In genomic region chr17:76262732-76263344, GRCh38 we compare ENCODE assay signal across 8 cellular contexts. TPM values are rescaled to one million over a fixed set of nuclear protein-coding genes. Genes with fewer than 3 reads are reported as not detected.
DNase-seq lines count a peak whose midpoint lies in the region; ATAC-seq and TF ChIP-seq lines count a peak whose summit lies in the region.

No MANE protein-coding gene starts in this region.

- DNase-seq in CD14-positive monocyte (ENCODE audit: low spot score) (no peak), SJSA1 (ENCODE audit: low read depth in 1 of 2, low spot score in 2 of 2) (no peak), germinal center (ENCODE audit: low spot score) (peak; percentile 66), tibial nerve (ENCODE audit: low spot score in 2 of 2) (no peak), activated gamma-delta T cell treated with Interleukin-2 at 50 U/mL for 16 hours (no peak), posterior vena cava (ENCODE audit: low spot score) (no peak)

- H3K27ac ChIP-seq in SJSA1 (peak overlapping the region; percentile 71), tibial nerve (peak overlapping the region in 3 of 4 donors; percentile 70 to 94 (median 83))

- peaks cover 5 to 10% of the 10 kb centered on the region in 2 donors for H3K36me3 Mint-ChIP-seq in CD14-positive monocyte

- H3K9me3 ChIP-seq in SJSA1 (replicated peaks) (peaks cover 2% of the 10 kb centered on the region; the same call in 1 of the 2 replicates), tibial nerve (no peaks in the 10 kb centered on the region)

- TF ChIP-seq POLR2A in tibial nerve (IDR thresholded peaks at IDR 0.05): no peak

- H3K9me3 Mint-ChIP-seq in CD14-positive monocyte: no peaks in the 10 kb centered on the region

- H3K27ac Mint-ChIP-seq in CD14-positive monocyte: peak overlapping the region; percentile 40 to 93 (median 88)

- no peak for TF ChIP-seq EP300 in tibial nerve (IDR thresholded peaks at IDR 0.05)

- intact Hi-C loops in CD14-positive monocyte (cut with micrococcal nuclease) (loop anchor here in 1 of 2 donors (10.0 kb wide), 2 partner anchors 472 to 488 kb away; partner anchors contain the start of genes MFSD11 and SRSF2), posterior vena cava (cut with DNase I) (no loop called here)

- ATAC-seq in GM21529 (IDR thresholded peaks at IDR 0.05; ENCODE audit: unreplicated experiment) (peak; percentile 14), GM18870 (IDR thresholded peaks at IDR 0.05; ENCODE audit: unreplicated experiment) (no peak)

- TF ChIP-seq CTCF in CD14-positive monocyte (IDR thresholded peaks at IDR 0.05) (no peak), tibial nerve (IDR thresholded peaks at IDR 0.05) (no peak)

- peak overlapping the region; percentile 52 to 73 for H3K4me3 Mint-ChIP-seq in CD14-positive monocyte

- H3K4me3 ChIP-seq in SJSA1 (no peak overlapping the region), tibial nerve (no peak overlapping the region)

- H3K36me3 ChIP-seq in SJSA1 (peaks cover 22% of the 10 kb centered on the region), tibial nerve (no peaks in the 10 kb centered on the region)

- H3K4me1 ChIP-seq in SJSA1 (replicated peaks) (peaks cover 47% of the 10 kb centered on the region), tibial nerve (peaks cover 0 to 79% (median 60%) of the 10 kb centered on the region in 4 donors)

- H3K27me3 Mint-ChIP-seq in CD14-positive monocyte (ENCODE audit: low read depth in 3 of 3): peaks cover 0 to 6% (median 0%) of the 10 kb centered on the region in 3 donors

- H3K4me1 Mint-ChIP-seq in CD14-positive monocyte: peaks cover 63% of the 10 kb centered on the region

- H3K27me3 ChIP-seq in SJSA1 (replicated peaks) (no peaks in the 10 kb centered on the region), tibial nerve (no peaks in the 10 kb centered on the region)

- WGBS in tibial nerve, 2 donors: 48 to 56% methylated on average over 9 of the region's 9 CpGs

RNA-seq across cellular contexts. Expression of gene UBALD2, which starts 2.3 kb away (rescaled TPM):
- polyA plus RNA-seq in CD14-positive monocyte: 1 to 10 TPM; 1.4 to 2.2 TPM
- total RNA-seq in SJSA1 (2014; rRNA removed; shearing (Covaris generic)): 7.6 and 13.7 TPM in 2 replicates
- total RNA-seq in tibial nerve: 10 to 100 TPM; 12.7 to 26.9 (median 20.4) TPM
- total RNA-seq in posterior vena cava: 10 to 100 TPM; 21.7 to 22.5 TPM

RNA-seq across cellular contexts. Expression of gene RNF157, which starts 22.5 kb away (rescaled TPM):
- not detected for polyA plus RNA-seq in CD14-positive monocyte
- total RNA-seq in SJSA1 (2014; rRNA removed; shearing (Covaris generic)): 4.6 and 9.4 TPM in 2 replicates
- total RNA-seq in tibial nerve: 10 to 100 TPM; 11.1 to 18.9 (median 15.2) TPM
- total RNA-seq in posterior vena cava: 1 to 10 TPM; 1.9 TPM

RNA-seq across cellular contexts. Expression of gene QRICH2, which starts 45.2 kb away (rescaled TPM):
- polyA plus RNA-seq in CD14-positive monocyte: under 1 TPM in 1 of 2 donors, not detected in 1; 0.04 TPM
- total RNA-seq in SJSA1 (2014; rRNA removed; shearing (Covaris generic)): 2.0 and 4.7 TPM in 2 replicates
- total RNA-seq in tibial nerve (1 to 10 TPM; 2.0 to 8.4 (median 5.2) TPM), posterior vena cava (1 to 10 TPM in 1 of 2 donors, under 1 TPM in 1; 0.83 to 1.6 TPM)
